Comparison of ENCODE assay signal across 29 cellular contexts in the genomic region with DNA sequence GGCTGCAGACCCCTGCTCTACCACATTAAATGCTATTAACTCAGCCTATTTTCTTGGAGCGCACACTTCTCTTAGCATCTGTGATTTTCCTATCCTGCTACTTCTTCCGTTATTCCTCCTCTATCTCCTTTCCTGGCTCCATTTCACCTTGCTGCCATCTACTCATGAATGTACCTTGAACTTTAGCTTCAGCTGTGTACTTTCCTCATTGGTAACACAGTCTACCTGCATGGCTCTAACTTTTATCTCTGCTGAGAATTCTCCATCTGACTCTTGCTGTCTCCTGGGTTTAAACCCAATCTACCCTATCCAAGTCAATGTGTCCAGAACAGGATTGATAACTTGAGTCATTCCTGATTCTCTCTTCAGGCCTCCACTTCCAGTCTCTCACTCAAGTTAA.
"Had no signal": no experiment of that assay in that cellular context is flagged by ENCODE, and none has a peak within 500 bp of the region (broad histone marks: within the 10 kb centered on the region; RNA-seq: fewer than 3 reads in every experiment).

No MANE protein-coding gene starts in this region.

- H3K4me1 ChIP-seq: foreskin keratinocyte, gastrocnemius medialis had no signal

- H3K4me3 ChIP-seq: coronary artery, dorsolateral prefrontal cortex, esophagus muscularis mucosa, gastrocnemius medialis had no signal

- ATAC-seq: activated CD4-positive, CD25-positive, alpha-beta regulatory T cell treated with anti-CD3 and anti-CD28 coated beads, Interleukin-2, amount 50 U/mL, for 24 hours; activated CD8-positive, alpha-beta T cell treated with anti-CD3 and anti-CD28 coated beads for 36 hours; activated T-cell treated with anti-CD3 and anti-CD28 coated beads, Interleukin-2, amount 50 U/mL, for 4 hours; activated T-helper 17 cell treated with anti-CD3 and anti-CD28 coated beads, Interleukin-2, amount 50 U/mL, for 72 hours; foreskin keratinocyte; gastrocnemius medialis; T-helper 17 cell had no signal

- DNase-seq: activated B cell treated with CpG ODN at 0.5 μM for 24 hours; activated CD4-positive, alpha-beta T cell treated with anti-CD3 and anti-CD28 coated beads for 48 hours; activated CD4-positive, alpha-beta T cell treated with anti-CD3 and anti-CD28 coated beads, Interleukin-2, amount 50 U/mL, for 1 hour; activated CD4-positive, alpha-beta T cell treated with anti-CD3 and anti-CD28 coated beads, Interleukin-2, amount 50 U/mL, for 48 hours; activated CD8-positive, alpha-beta memory T cell treated with anti-CD3 and anti-CD28 coated beads for 24 hours; activated CD8-positive, alpha-beta T cell treated with anti-CD3 and anti-CD28 coated beads for 36 hours; activated effector memory CD4-positive, alpha-beta T cell treated with Interleukin-2 at 50 U/mL for 16 hours; activated gamma-delta T cell treated with Interleukin-2 at 50 U/mL for 16 hours; activated naive CD4-positive, alpha-beta T cell treated with anti-CD3 and anti-CD28 coated beads, Interleukin-2, amount 50 U/mL, for 16 hours; activated naive CD4-positive, alpha-beta T cell treated with Interleukin-2 at 50 U/mL for 16 hours; activated T-cell treated with anti-CD3 and anti-CD28 coated beads, Interleukin-2, amount 50 U/mL, for 4 hours; amniotic stem cell; anterior cingulate cortex; brain microvascular endothelial cell; dorsolateral prefrontal cortex; effector memory CD4-positive, alpha-beta T cell; erythroblast; foreskin keratinocyte; gastrocnemius medialis; glutamatergic neuron; T-helper 1 cell; T-helper 17 cell; T1000; WERI-Rb-1 had no signal

- H3K36me3 ChIP-seq: brain microvascular endothelial cell, esophagus muscularis mucosa, gastrocnemius medialis, WERI-Rb-1 had no signal

- FAIRE-seq: bronchial epithelial cell had no signal

- H3K27ac ChIP-seq: brain microvascular endothelial cell, coronary artery, dorsolateral prefrontal cortex, esophagus muscularis mucosa, foreskin keratinocyte, gastrocnemius medialis, WERI-Rb-1 had no signal

- H3K9me3 ChIP-seq: esophagus muscularis mucosa, gastrocnemius medialis had no signal

- H3K27me3 ChIP-seq: brain microvascular endothelial cell, dorsolateral prefrontal cortex, esophagus muscularis mucosa, foreskin keratinocyte, gastrocnemius medialis had no signal
